Comparison of ENCODE assay signal across 1 cellular context in genomic region chr9:19209188-19209587, GRCh38.
TF ChIP-seq lines count a peak whose summit lies in the region.

No MANE protein-coding gene starts in this region.

TF ChIP-seq in GM12878, 131 proteins besides CTCF, POLR2A, EP300 and RAD21:
- TF ChIP-seq EED (IDR thresholded peaks at IDR 0.05; ENCODE audit: low read depth) (no peak), TCF12 (IDR thresholded peaks at IDR 0.05; ENCODE audit: low read depth, low read length) (no peak), LARP7 (IDR thresholded peaks at IDR 0.05) (no peak), ZNF622 (IDR thresholded peaks at IDR 0.05) (no peak), CBFB (IDR thresholded peaks at IDR 0.05; ENCODE audit: low read depth) (no peak), MTA3 (IDR thresholded peaks at IDR 0.05; ENCODE audit: borderline replicate concordance, low read length) (no peak), RAD51 (IDR thresholded peaks at IDR 0.05) (no peak), NBN (IDR thresholded peaks at IDR 0.05) (no peak), RELA (IDR thresholded peaks at IDR 0.05; ENCODE audit: borderline replicate concordance, partially characterized antibody) (no peak), CBX3 (IDR thresholded peaks at IDR 0.05; ENCODE audit: borderline replicate concordance, low read depth) (no peak), CHD2 (IDR thresholded peaks at IDR 0.05; ENCODE audit: borderline replicate concordance, low read depth, low read length) (no peak), CBX5 (IDR thresholded peaks at IDR 0.05; ENCODE audit: low read depth) (no peak), STAT3 (IDR thresholded peaks at IDR 0.05; ENCODE audit: low read depth, low read length) (no peak), TBL1XR1 (IDR thresholded peaks at IDR 0.05; ENCODE audit: low read depth, low read length) (no peak), STAT1 (conservative IDR thresholded peaks at IDR 0.05) (no peak), MYB (IDR thresholded peaks at IDR 0.05; ENCODE audit: borderline replicate concordance, low read depth, low read length) (no peak), MYC (IDR thresholded peaks at IDR 0.05; ENCODE audit: insufficient read depth, insufficient read length, insufficient replicate concordance, low read length, severe bottlenecking) (no peak), IRF4 (IDR thresholded peaks at IDR 0.05; ENCODE audit: low read depth, low read length) (no peak)
- TF ChIP-seq, protein P1, sequence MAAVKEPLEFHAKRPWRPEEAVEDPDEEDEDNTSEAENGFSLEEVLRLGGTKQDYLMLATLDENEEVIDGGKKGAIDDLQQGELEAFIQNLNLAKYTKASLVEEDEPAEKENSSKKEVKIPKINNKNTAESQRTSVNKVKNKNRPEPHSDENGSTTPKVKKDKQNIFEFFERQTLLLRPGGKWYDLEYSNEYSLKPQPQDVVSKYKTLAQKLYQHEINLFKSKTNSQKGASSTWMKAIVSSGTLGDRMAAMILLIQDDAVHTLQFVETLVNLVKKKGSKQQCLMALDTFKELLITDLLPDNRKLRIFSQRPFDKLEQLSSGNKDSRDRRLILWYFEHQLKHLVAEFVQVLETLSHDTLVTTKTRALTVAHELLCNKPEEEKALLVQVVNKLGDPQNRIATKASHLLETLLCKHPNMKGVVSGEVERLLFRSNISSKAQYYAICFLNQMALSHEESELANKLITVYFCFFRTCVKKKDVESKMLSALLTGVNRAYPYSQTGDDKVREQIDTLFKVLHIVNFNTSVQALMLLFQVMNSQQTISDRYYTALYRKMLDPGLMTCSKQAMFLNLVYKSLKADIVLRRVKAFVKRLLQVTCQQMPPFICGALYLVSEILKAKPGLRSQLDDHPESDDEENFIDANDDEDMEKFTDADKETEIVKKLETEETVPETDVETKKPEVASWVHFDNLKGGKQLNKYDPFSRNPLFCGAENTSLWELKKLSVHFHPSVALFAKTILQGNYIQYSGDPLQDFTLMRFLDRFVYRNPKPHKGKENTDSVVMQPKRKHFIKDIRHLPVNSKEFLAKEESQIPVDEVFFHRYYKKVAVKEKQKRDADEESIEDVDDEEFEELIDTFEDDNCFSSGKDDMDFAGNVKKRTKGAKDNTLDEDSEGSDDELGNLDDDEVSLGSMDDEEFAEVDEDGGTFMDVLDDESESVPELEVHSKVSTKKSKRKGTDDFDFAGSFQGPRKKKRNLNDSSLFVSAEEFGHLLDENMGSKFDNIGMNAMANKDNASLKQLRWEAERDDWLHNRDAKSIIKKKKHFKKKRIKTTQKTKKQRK (IDR thresholded peaks at IDR 0.05; ENCODE audit: low read depth, low read length), result no peak
- TF ChIP-seq, protein P2, sequence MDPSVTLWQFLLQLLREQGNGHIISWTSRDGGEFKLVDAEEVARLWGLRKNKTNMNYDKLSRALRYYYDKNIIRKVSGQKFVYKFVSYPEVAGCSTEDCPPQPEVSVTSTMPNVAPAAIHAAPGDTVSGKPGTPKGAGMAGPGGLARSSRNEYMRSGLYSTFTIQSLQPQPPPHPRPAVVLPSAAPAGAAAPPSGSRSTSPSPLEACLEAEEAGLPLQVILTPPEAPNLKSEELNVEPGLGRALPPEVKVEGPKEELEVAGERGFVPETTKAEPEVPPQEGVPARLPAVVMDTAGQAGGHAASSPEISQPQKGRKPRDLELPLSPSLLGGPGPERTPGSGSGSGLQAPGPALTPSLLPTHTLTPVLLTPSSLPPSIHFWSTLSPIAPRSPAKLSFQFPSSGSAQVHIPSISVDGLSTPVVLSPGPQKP (IDR thresholded peaks at IDR 0.05; ENCODE audit: low read depth, low read length), result no peak
